8 cellular contexts compared by ENCODE assay signal in genomic region chr22:42856865-42857704, GRCh38. TPM values are rescaled to one million over a fixed set of nuclear protein-coding genes. Genes with fewer than 3 reads are reported as not detected.
DNase-seq lines count a peak whose midpoint lies in the region; ATAC-seq, FAIRE-seq and TF ChIP-seq lines count a peak whose summit lies in the region.

A gene with protein sequence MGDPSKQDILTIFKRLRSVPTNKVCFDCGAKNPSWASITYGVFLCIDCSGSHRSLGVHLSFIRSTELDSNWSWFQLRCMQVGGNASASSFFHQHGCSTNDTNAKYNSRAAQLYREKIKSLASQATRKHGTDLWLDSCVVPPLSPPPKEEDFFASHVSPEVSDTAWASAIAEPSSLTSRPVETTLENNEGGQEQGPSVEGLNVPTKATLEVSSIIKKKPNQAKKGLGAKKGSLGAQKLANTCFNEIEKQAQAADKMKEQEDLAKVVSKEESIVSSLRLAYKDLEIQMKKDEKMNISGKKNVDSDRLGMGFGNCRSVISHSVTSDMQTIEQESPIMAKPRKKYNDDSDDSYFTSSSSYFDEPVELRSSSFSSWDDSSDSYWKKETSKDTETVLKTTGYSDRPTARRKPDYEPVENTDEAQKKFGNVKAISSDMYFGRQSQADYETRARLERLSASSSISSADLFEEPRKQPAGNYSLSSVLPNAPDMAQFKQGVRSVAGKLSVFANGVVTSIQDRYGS (minus strand): TSS chr22:42857273. CDS start chr22:42857182, 91 bp downstream.

- peak within 1 kb of the TSS; percentile 84 for H3K4me3 Mint-ChIP-seq in WTC11

- TF ChIP-seq CTCF in WTC11 (IDR thresholded peaks at IDR 0.05) (no peak), bronchial epithelial cell (IDR thresholded peaks at IDR 0.05; ENCODE audit: insufficient read depth, low read length, severe bottlenecking) (no peak)

- peaks cover 44% of the 10 kb centered on the region for H3K27me3 Mint-ChIP-seq in WTC11 (ENCODE audit: low read depth)

- FAIRE-seq in bronchial epithelial cell (lab: Jason Lieb, UNC) (no peak), small intestine (lab: Jason Lieb, UNC) (no peak)

- ATAC-seq in GM18873 (IDR thresholded peaks at IDR 0.05; ENCODE audit: low FRiP score, unreplicated experiment), result peak; percentile 61
- ATAC-seq in HG03139 (IDR thresholded peaks at IDR 0.05; ENCODE audit: unreplicated experiment), result peak; percentile 81
- peak; percentile 97 for ATAC-seq in WTC11

- peaks cover 2% of the 10 kb centered on the region for H3K9me3 Mint-ChIP-seq in WTC11

- peaks cover 4% of the 10 kb centered on the region; the same call in 1 of the 2 replicates for H3K4me1 Mint-ChIP-seq in WTC11

- CTCF ChIA-PET in WTC11 (lab: Charles Lee), result interaction anchor here (0.5 to 3.1 kb wide), 8 partner anchors 10 to 296 kb away, joined by 3 to 43 read pairs (median 5); partner anchors contain the start of gene A4GALT

- no peaks in the 10 kb centered on the region for H3K27me3 ChIP-seq in bronchial epithelial cell (ENCODE audit: control insufficient read depth, insufficient read depth, low read length)
- no peaks in the 10 kb centered on the region for H3K27me3 ChIP-seq in small intestine (ENCODE audit: control insufficient read depth in 2 of 2, insufficient read depth in 2 of 2, low read length in 2 of 2)

- H3K36me3 Mint-ChIP-seq in WTC11, result no peaks in the 10 kb centered on the region

- no peaks in the 10 kb centered on the region for H3K9me3 ChIP-seq in small intestine (ENCODE audit: control insufficient read depth, low read depth)

- DNase-seq in ACHN (peak; percentile 88), NCI-H226 (peak; percentile 65), WTC11 (ENCODE audit: low spot score) (peak; percentile 94), bronchial epithelial cell (ENCODE audit: low read depth) (peak; percentile 74), iPS-NIHi11 (ENCODE audit: low spot score) (peak; percentile 100), small intestine (peak; percentile 92)

- peak within 1 kb of the TSS; percentile 90 to 98 for H3K27ac ChIP-seq in small intestine (ENCODE audit: low read depth in 1 of 2, low read length in 1 of 2)

- POLR2A ChIA-PET in WTC11 (lab: Charles Lee), result interaction anchor here (0.5 to 2.3 kb wide), 4 partner anchors 10 to 203 kb away, joined by 3 to 12 read pairs (median 4); partner anchors contain the start of gene PACSIN2

- no peaks in the 10 kb centered on the region for H3K36me3 ChIP-seq in bronchial epithelial cell (ENCODE audit: control insufficient read depth, insufficient read depth, low read length)
- H3K36me3 ChIP-seq in small intestine (ENCODE audit: control insufficient read depth in 2 of 2, insufficient read depth in 2 of 2, low read length in 2 of 2), result no peaks in the 10 kb centered on the region

- peak within 1 kb of the TSS; percentile 67 for H3K4me3 ChIP-seq in bronchial epithelial cell (ENCODE audit: low read depth, low read length)
- H3K4me3 ChIP-seq in small intestine (ENCODE audit: low read depth in 1 of 2, low read length in 2 of 2), result peak within 1 kb of the TSS; percentile 81 to 97

- in situ Hi-C loops in ACHN (cut with HindIII; ENCODE audit: low pct_ligation_motif_present, low pct_unique_long_range_greater_than_20kb, low sequenced_read_pairs), result no loop called here

- H3K4me1 ChIP-seq in small intestine (ENCODE audit: control insufficient read depth in 2 of 2, insufficient read depth in 1 of 2, low read depth in 1 of 2, low read length in 1 of 2), result peaks cover 2 to 4% of the 10 kb centered on the region in 2 donors

- no peak within 1 kb of the TSS for H3K27ac Mint-ChIP-seq in WTC11

- WGBS in small intestine, 3 donors, result 6 to 11% (median 10%) methylated on average over 88 to 111 of the region's 111 CpGs

TF ChIP-seq in WTC11, 78 proteins besides CTCF, POLR2A, EP300 and RAD21 (continues in another document):
- TF ChIP-seq GRHL2 (CRISPR knock-in tag; IDR thresholded peaks at IDR 0.05; ENCODE audit: insufficient replicate concordance, severe bottlenecking) (no peak), ZMAT4 (CRISPR knock-in tag; IDR thresholded peaks at IDR 0.05) (no peak), KAT7 (CRISPR knock-in tag; IDR thresholded peaks at IDR 0.05; ENCODE audit: borderline replicate concordance) (0 out of 2 replicates have a peak, but pooled peaks have one; percentile 73), NFE2L1 (CRISPR knock-in tag; IDR thresholded peaks at IDR 0.05) (peak; percentile 98), MXD4 (CRISPR knock-in tag; IDR thresholded peaks at IDR 0.05; ENCODE audit: borderline replicate concordance) (no peak), CREM (CRISPR knock-in tag; IDR thresholded peaks at IDR 0.05) (peak; percentile 88), CREB1 (CRISPR knock-in tag; IDR thresholded peaks at IDR 0.05) (peak; percentile 88), ZNF232 (CRISPR knock-in tag; IDR thresholded peaks at IDR 0.05) (peak; percentile 99), SMAD3 (CRISPR knock-in tag; IDR thresholded peaks at IDR 0.05; ENCODE audit: borderline replicate concordance) (peak; percentile 92; the same call in 1 of the 2 replicates), ZNF416 (CRISPR knock-in tag; IDR thresholded peaks at IDR 0.05) (0 out of 2 replicates have a peak, but pooled peaks have one; percentile 33)
- TF ChIP-seq, protein P1, sequence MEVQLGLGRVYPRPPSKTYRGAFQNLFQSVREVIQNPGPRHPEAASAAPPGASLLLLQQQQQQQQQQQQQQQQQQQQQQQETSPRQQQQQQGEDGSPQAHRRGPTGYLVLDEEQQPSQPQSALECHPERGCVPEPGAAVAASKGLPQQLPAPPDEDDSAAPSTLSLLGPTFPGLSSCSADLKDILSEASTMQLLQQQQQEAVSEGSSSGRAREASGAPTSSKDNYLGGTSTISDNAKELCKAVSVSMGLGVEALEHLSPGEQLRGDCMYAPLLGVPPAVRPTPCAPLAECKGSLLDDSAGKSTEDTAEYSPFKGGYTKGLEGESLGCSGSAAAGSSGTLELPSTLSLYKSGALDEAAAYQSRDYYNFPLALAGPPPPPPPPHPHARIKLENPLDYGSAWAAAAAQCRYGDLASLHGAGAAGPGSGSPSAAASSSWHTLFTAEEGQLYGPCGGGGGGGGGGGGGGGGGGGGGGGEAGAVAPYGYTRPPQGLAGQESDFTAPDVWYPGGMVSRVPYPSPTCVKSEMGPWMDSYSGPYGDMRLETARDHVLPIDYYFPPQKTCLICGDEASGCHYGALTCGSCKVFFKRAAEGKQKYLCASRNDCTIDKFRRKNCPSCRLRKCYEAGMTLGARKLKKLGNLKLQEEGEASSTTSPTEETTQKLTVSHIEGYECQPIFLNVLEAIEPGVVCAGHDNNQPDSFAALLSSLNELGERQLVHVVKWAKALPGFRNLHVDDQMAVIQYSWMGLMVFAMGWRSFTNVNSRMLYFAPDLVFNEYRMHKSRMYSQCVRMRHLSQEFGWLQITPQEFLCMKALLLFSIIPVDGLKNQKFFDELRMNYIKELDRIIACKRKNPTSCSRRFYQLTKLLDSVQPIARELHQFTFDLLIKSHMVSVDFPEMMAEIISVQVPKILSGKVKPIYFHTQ (CRISPR knock-in tag; IDR thresholded peaks at IDR 0.05), result no peak
- TF ChIP-seq, protein P2, sequence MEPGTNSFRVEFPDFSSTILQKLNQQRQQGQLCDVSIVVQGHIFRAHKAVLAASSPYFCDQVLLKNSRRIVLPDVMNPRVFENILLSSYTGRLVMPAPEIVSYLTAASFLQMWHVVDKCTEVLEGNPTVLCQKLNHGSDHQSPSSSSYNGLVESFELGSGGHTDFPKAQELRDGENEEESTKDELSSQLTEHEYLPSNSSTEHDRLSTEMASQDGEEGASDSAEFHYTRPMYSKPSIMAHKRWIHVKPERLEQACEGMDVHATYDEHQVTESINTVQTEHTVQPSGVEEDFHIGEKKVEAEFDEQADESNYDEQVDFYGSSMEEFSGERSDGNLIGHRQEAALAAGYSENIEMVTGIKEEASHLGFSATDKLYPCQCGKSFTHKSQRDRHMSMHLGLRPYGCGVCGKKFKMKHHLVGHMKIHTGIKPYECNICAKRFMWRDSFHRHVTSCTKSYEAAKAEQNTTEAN (CRISPR knock-in tag; IDR thresholded peaks at IDR 0.05), result peak; percentile 97
- TF ChIP-seq, protein P3, sequence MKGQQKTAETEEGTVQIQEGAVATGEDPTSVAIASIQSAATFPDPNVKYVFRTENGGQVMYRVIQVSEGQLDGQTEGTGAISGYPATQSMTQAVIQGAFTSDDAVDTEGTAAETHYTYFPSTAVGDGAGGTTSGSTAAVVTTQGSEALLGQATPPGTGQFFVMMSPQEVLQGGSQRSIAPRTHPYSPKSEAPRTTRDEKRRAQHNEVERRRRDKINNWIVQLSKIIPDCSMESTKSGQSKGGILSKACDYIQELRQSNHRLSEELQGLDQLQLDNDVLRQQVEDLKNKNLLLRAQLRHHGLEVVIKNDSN (CRISPR knock-in tag; IDR thresholded peaks at IDR 0.05), result peak; percentile 76; the same call in 1 of the 2 replicates

RNA-seq across cellular contexts. Expression of the gene that starts here (rescaled TPM):
- total RNA-seq in WTC11 (2021), result 16.9 to 17.1 TPM (median 17.1 TPM) in 3 replicates
- 76.7 and 87.7 TPM in 2 replicates for total RNA-seq in bronchial epithelial cell
- polyA plus RNA-seq in small intestine, result 10 to 100 TPM; 29.1 to 59.2 (median 47.0) TPM

Comparison
In these comparisons a context has a peak if more than half of its experiments do, and no peak if none do; other contexts are left out.
1. Peak in every context shown above with its lines: DNase-seq, ATAC-seq, H3K4me3 ChIP-seq and H3K27ac ChIP-seq.